26 cellular contexts compared by ENCODE assay signal in the genomic region with DNA sequence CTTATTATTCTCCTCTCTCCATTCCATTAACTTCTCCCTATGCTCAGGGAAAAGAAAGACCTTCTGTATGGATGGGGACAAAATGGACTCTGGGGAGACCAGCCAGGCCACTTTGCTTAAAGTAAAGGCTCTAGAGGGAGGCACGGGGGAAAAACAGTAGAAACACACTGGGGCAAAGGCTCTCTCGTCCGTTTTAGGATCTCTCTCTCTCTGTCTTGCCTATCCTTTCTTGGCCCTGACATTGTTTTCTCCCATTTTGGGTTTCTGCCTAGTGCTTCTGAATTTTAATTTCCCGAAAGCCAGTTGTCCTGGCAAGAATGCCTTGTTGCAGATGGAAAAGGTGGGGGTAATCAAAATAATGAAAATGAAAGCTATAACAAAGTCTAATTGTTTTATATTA. TPM values are rescaled to one million over a fixed set of nuclear protein-coding genes. Genes with fewer than 3 reads are reported as not detected.
"Had no signal": no experiment of that assay in that cellular context is flagged by ENCODE, and none has a peak within 500 bp of the region (broad histone marks: within the 10 kb centered on the region; RNA-seq: fewer than 3 reads in every experiment).

No MANE protein-coding gene starts in this region.

- H3K36me3 Mint-ChIP-seq: activated naive CD8-positive, alpha-beta T cell treated with anti-CD3 and anti-CD28 coated beads, Interleukin-2, amount 10 ng/mL, durations not matched to agents 7 days and 5 days; IgD-negative memory B cell; WTC11 had no signal

- H3K27ac ChIP-seq: adrenal gland, KMS-11 had no signal

- H3K9ac ChIP-seq: KMS-11 had no signal

- H3K4me2 ChIP-seq: KMS-11 had no signal

- H3K4me1 ChIP-seq: adrenal gland had no signal

- H3K4me3 Mint-ChIP-seq: activated CD8-positive, alpha-beta T cell treated with anti-CD3 and anti-CD28 coated beads, Interleukin-2, amount 10 ng/mL, durations not matched to agents 7 days and 5 days; activated naive CD8-positive, alpha-beta T cell treated with anti-CD3 and anti-CD28 coated beads, Interleukin-2, amount 10 ng/mL, durations not matched to agents 7 days and 5 days; IgD-negative memory B cell; T-helper 17 cell; WTC11 had no signal

- H3K27me3 ChIP-seq: adrenal gland had no signal

- H3K9me3 ChIP-seq: adrenal gland had no signal

- H3K27ac Mint-ChIP-seq: activated CD8-positive, alpha-beta T cell treated with anti-CD3 and anti-CD28 coated beads, Interleukin-2, amount 10 ng/mL, durations not matched to agents 7 days and 5 days; activated naive CD8-positive, alpha-beta T cell treated with anti-CD3 and anti-CD28 coated beads, Interleukin-2, amount 10 ng/mL, durations not matched to agents 7 days and 5 days; T-helper 17 cell; WTC11 had no signal

- H3K27me3 Mint-ChIP-seq: activated naive CD8-positive, alpha-beta T cell treated with anti-CD3 and anti-CD28 coated beads, Interleukin-2, amount 10 ng/mL, durations not matched to agents 7 days and 5 days had no signal

- H3K36me3 ChIP-seq: adrenal gland had no signal

- ATAC-seq: activated CD8-positive, alpha-beta T cell treated with anti-CD3 and anti-CD28 coated beads, Interleukin-2, amount 10 ng/mL, durations not matched to agents 7 days and 5 days; PC-3; T-helper 17 cell; WTC11 had no signal

- H3K4me3 ChIP-seq: adrenal gland had no signal

- H3K4me1 Mint-ChIP-seq: activated naive CD8-positive, alpha-beta T cell treated with anti-CD3 and anti-CD28 coated beads, Interleukin-2, amount 10 ng/mL, durations not matched to agents 7 days and 5 days; IgD-negative memory B cell; T-helper 17 cell had no signal

- H3K9me3 Mint-ChIP-seq: activated naive CD8-positive, alpha-beta T cell treated with anti-CD3 and anti-CD28 coated beads, Interleukin-2, amount 10 ng/mL, durations not matched to agents 7 days and 5 days had no signal

- DNase-seq: activated CD4-positive, alpha-beta T cell treated with anti-CD3 and anti-CD28 coated beads for 48 hours; activated CD4-positive, alpha-beta T cell treated with anti-CD3 and anti-CD28 coated beads, Interleukin-2, amount 50 U/mL, for 4 hours; activated CD4-positive, CD25-positive, alpha-beta regulatory T cell treated with anti-CD3 and anti-CD28 coated beads, Interleukin-2, amount 50 U/mL, for 72 hours; activated CD8-positive, alpha-beta memory T cell treated with anti-CD3 and anti-CD28 coated beads, Interleukin-2, amount 50 U/mL, for 48 hours; activated CD8-positive, alpha-beta T cell treated with anti-CD3 and anti-CD28 coated beads, Interleukin-2, amount 10 ng/mL, durations not matched to agents 7 days and 5 days; activated naive CD4-positive, alpha-beta T cell treated with anti-CD3 and anti-CD28 coated beads, Interleukin-2, amount 50 U/mL, for 16 hours; activated naive CD8-positive, alpha-beta T cell treated with anti-CD3 and anti-CD28 coated beads, Interleukin-2, amount 10 ng/mL, durations not matched to agents 7 days and 5 days; activated T-cell treated with anti-CD3 and anti-CD28 coated beads, Interleukin-2, amount 50 U/mL, for 1 hour; adrenal gland; aorta; NCI-H1092; NCI-H1417 treated with DMSO at 0.1 percent for 48 hours; NCI-H1694; NCI-H2029; NCI-H2107; NCI-H2171 treated with DMSO at 0.1 percent for 48 hours; NCI-H510A treated with DMSO at 0.1 percent for 48 hours; PC-3; SHP77 treated with DMSO at 0.1 percent for 48 hours; T-helper 17 cell; T-helper 9 cell had no signal

RNA-seq across cellular contexts. Expression of gene NMUR2, which starts 28.2 kb away (rescaled TPM):
- total RNA-seq: activated CD8-positive, alpha-beta T cell treated with anti-CD3 and anti-CD28 coated beads, Interleukin-2, amount 10 ng/mL, durations not matched to agents 7 days and 5 days; activated naive CD8-positive, alpha-beta T cell treated with anti-CD3 and anti-CD28 coated beads, Interleukin-2, amount 10 ng/mL, durations not matched to agents 7 days and 5 days; adrenal gland; aorta; MCF 10A; PC-3; SK-MEL-5; T-helper 17 cell; WTC11 had no signal
